Comparison of ENCODE assay signal across 9 cellular contexts in genomic region chr9:79565245-79565644, GRCh38. TPM values are rescaled to one million over a fixed set of nuclear protein-coding genes. Genes with fewer than 3 reads are reported as not detected.
DNase-seq lines count a peak whose midpoint lies in the region; ATAC-seq and TF ChIP-seq lines count a peak whose summit lies in the region.
"Had no signal": no experiment of that assay in that cellular context is flagged by ENCODE, and none has a peak within 500 bp of the region (broad histone marks: within the 10 kb centered on the region; RNA-seq: fewer than 3 reads in every experiment).

No MANE protein-coding gene starts in this region.

- peak; percentile 97 for ATAC-seq in activated CD4-positive, alpha-beta T cell treated with anti-CD3 and anti-CD28 coated beads for 36 hours
- ATAC-seq in HG02623 (IDR thresholded peaks at IDR 0.05; ENCODE audit: unreplicated experiment) = peak; percentile 94
- peak; percentile 49 to 63 for ATAC-seq in naive B cell (ENCODE audit: low read depth in 2 of 2)

- peaks cover 26% of the 10 kb centered on the region for H3K4me1 ChIP-seq in MM.1S (ENCODE audit: low read length)
- peaks cover 2 to 3% of the 10 kb centered on the region in 2 donors for H3K4me1 ChIP-seq in thyroid gland

- no peaks in the 10 kb centered on the region for H3K9me2 ChIP-seq in MM.1S (replicated peaks; ENCODE audit: insufficient read depth, low read length)

- H3K79me2 ChIP-seq in MM.1S (ENCODE audit: low read length) = no peaks in the 10 kb centered on the region

- peak; percentile 63 for DNase-seq in activated CD4-positive, alpha-beta T cell treated with anti-CD3 and anti-CD28 coated beads for 36 hours
- DNase-seq in activated CD4-positive, alpha-beta T cell treated with anti-CD3 and anti-CD28 coated beads, Interleukin-2, amount 50 U/mL, for 1 hour = no peak
- peak; percentile 84 for DNase-seq in MM.1S
- no peak for DNase-seq in naive B cell
- no peak for DNase-seq in thyroid gland
- DNase-seq in NCI-H1930 (lab: John Stamatoyannopoulos, UW) = no peak
- DNase-seq in activated T-helper 1 cell treated with anti-CD3 and anti-CD28 coated beads, Interleukin-12 subunit alpha, Interleukin-12 subunit beta, Interleukin-2, Interleukin-4 antibody, amounts not matched to agents 30 ng/mL and 10 ng/mL and 1 ng/mL, durations not matched to agents 14 hours and 24 hours and 36 hours (ENCODE audit: low spot score) = no peak

- no peaks in the 10 kb centered on the region for H3K9me3 ChIP-seq in MM.1S (replicated peaks; ENCODE audit: insufficient read depth, low read length)
- H3K9me3 ChIP-seq in thyroid gland = no peaks in the 10 kb centered on the region
- H3K9me3 ChIP-seq: suprapubic skin had no signal

- no peak overlapping the region for H3K27ac Mint-ChIP-seq in activated CD4-positive, alpha-beta T cell treated with anti-CD3 and anti-CD28 coated beads for 36 hours
- no peak overlapping the region for H3K27ac Mint-ChIP-seq in naive B cell
- H3K27ac Mint-ChIP-seq in activated T-helper 1 cell treated with anti-CD3 and anti-CD28 coated beads, Interleukin-12 subunit alpha, Interleukin-12 subunit beta, Interleukin-2, Interleukin-4 antibody, amounts not matched to agents 30 ng/mL and 10 ng/mL and 1 ng/mL, durations not matched to agents 14 hours and 24 hours and 36 hours = no peak overlapping the region

- peaks cover 14% of the 10 kb centered on the region for H3K4me1 Mint-ChIP-seq in activated CD4-positive, alpha-beta T cell treated with anti-CD3 and anti-CD28 coated beads for 36 hours
- peaks cover 4 to 11% (median 11%) of the 10 kb centered on the region in 3 donors for H3K4me1 Mint-ChIP-seq in naive B cell
- peaks cover 14% of the 10 kb centered on the region for H3K4me1 Mint-ChIP-seq in activated T-helper 1 cell treated with anti-CD3 and anti-CD28 coated beads, Interleukin-12 subunit alpha, Interleukin-12 subunit beta, Interleukin-2, Interleukin-4 antibody, amounts not matched to agents 30 ng/mL and 10 ng/mL and 1 ng/mL, durations not matched to agents 14 hours and 24 hours and 36 hours (ENCODE audit: low read depth)

- H3K4me3 ChIP-seq in MM.1S (ENCODE audit: low read length) = no peak overlapping the region
- H3K4me3 ChIP-seq in thyroid gland (replicated peaks in 1 of 3) = no peak overlapping the region
- H3K4me3 ChIP-seq: suprapubic skin had no signal

- no peaks in the 10 kb centered on the region for H4K20me1 ChIP-seq in MM.1S (ENCODE audit: insufficient read depth, low read length)

- H3K9ac ChIP-seq in MM.1S (ENCODE audit: low read length) = no peak overlapping the region

- H3K36me3 Mint-ChIP-seq in activated CD4-positive, alpha-beta T cell treated with anti-CD3 and anti-CD28 coated beads for 36 hours (ENCODE audit: low read depth) = no peaks in the 10 kb centered on the region
- H3K36me3 Mint-ChIP-seq in naive B cell = peaks cover 0 to 4% of the 10 kb centered on the region in 2 donors
- H3K36me3 Mint-ChIP-seq in activated T-helper 1 cell treated with anti-CD3 and anti-CD28 coated beads, Interleukin-12 subunit alpha, Interleukin-12 subunit beta, Interleukin-2, Interleukin-4 antibody, amounts not matched to agents 30 ng/mL and 10 ng/mL and 1 ng/mL, durations not matched to agents 14 hours and 24 hours and 36 hours (ENCODE audit: low read depth) = no peaks in the 10 kb centered on the region

- H3K27me3 ChIP-seq in MM.1S (replicated peaks; ENCODE audit: insufficient read depth, low read length) (no peaks in the 10 kb centered on the region; the same call in 1 of the 2 replicates), thyroid gland (no peaks in the 10 kb centered on the region)
- H3K27me3 ChIP-seq: suprapubic skin had no signal

- H3F3A ChIP-seq in MM.1S (ENCODE audit: insufficient read depth, low read length) = peaks cover 20% of the 10 kb centered on the region

- CTCF ChIA-PET in activated CD4-positive, alpha-beta T cell treated with anti-CD3 and anti-CD28 coated beads for 36 hours (lab: Charles Lee) = no interaction called here

- peak overlapping the region; percentile 10; the same call in 1 of the 2 replicates for H3K27ac ChIP-seq in MM.1S (ENCODE audit: low read length)
- no peak overlapping the region for H3K27ac ChIP-seq in thyroid gland
- H3K27ac ChIP-seq: suprapubic skin had no signal

- intact Hi-C loops in activated CD4-positive, alpha-beta T cell treated with anti-CD3 and anti-CD28 coated beads for 36 hours (cut with DNase I, micrococcal nuclease) = no loop called here
- intact Hi-C loops in thyroid gland (cut with DNase I) = no loop called here
- intact Hi-C loops in activated T-helper 1 cell treated with anti-CD3 and anti-CD28 coated beads, Interleukin-12 subunit alpha, Interleukin-12 subunit beta, Interleukin-2, Interleukin-4 antibody, amounts not matched to agents 30 ng/mL and 10 ng/mL and 1 ng/mL, durations not matched to agents 14 hours and 24 hours and 36 hours (cut with micrococcal nuclease) = no loop called here

- H2AFZ ChIP-seq in MM.1S (ENCODE audit: low read length) = no peak overlapping the region

- TF ChIP-seq CTCF in MM.1S (IDR thresholded peaks at IDR 0.05; ENCODE audit: low read length) = no peak
- TF ChIP-seq CTCF in thyroid gland (IDR thresholded peaks at IDR 0.05) = no peak

- H3K36me3 ChIP-seq in MM.1S (replicated peaks; ENCODE audit: insufficient read depth, low read length) = no peaks in the 10 kb centered on the region
- no peaks in the 10 kb centered on the region for H3K36me3 ChIP-seq in thyroid gland
- H3K36me3 ChIP-seq: suprapubic skin had no signal

- no peak overlapping the region for H3K4me2 ChIP-seq in MM.1S (ENCODE audit: low read depth, low read length)

- POLR2A ChIA-PET in activated CD4-positive, alpha-beta T cell treated with anti-CD3 and anti-CD28 coated beads for 36 hours (lab: Charles Lee) = no interaction called here

- no peaks in the 10 kb centered on the region for H3K9me3 Mint-ChIP-seq in activated CD4-positive, alpha-beta T cell treated with anti-CD3 and anti-CD28 coated beads for 36 hours (ENCODE audit: low read depth)
- H3K9me3 Mint-ChIP-seq in naive B cell = no peaks in the 10 kb centered on the region
- H3K9me3 Mint-ChIP-seq in activated T-helper 1 cell treated with anti-CD3 and anti-CD28 coated beads, Interleukin-12 subunit alpha, Interleukin-12 subunit beta, Interleukin-2, Interleukin-4 antibody, amounts not matched to agents 30 ng/mL and 10 ng/mL and 1 ng/mL, durations not matched to agents 14 hours and 24 hours and 36 hours = no peaks in the 10 kb centered on the region

- no peak for TF ChIP-seq POLR2A in thyroid gland (IDR thresholded peaks at IDR 0.05)

- H3K4me3 Mint-ChIP-seq in activated CD4-positive, alpha-beta T cell treated with anti-CD3 and anti-CD28 coated beads for 36 hours = no peak overlapping the region
- H3K4me3 Mint-ChIP-seq in naive B cell = no peak overlapping the region
- no peak overlapping the region for H3K4me3 Mint-ChIP-seq in activated T-helper 1 cell treated with anti-CD3 and anti-CD28 coated beads, Interleukin-12 subunit alpha, Interleukin-12 subunit beta, Interleukin-2, Interleukin-4 antibody, amounts not matched to agents 30 ng/mL and 10 ng/mL and 1 ng/mL, durations not matched to agents 14 hours and 24 hours and 36 hours

- WGBS in thyroid gland, 2 donors = 70 to 77% methylated on average over 2 of the region's 2 CpGs

- peaks cover 22% of the 10 kb centered on the region for H3K27me3 Mint-ChIP-seq in activated CD4-positive, alpha-beta T cell treated with anti-CD3 and anti-CD28 coated beads for 36 hours
- H3K27me3 Mint-ChIP-seq in naive B cell = peaks cover 16 to 24% (median 17%) of the 10 kb centered on the region in 3 donors
- H3K27me3 Mint-ChIP-seq in activated T-helper 1 cell treated with anti-CD3 and anti-CD28 coated beads, Interleukin-12 subunit alpha, Interleukin-12 subunit beta, Interleukin-2, Interleukin-4 antibody, amounts not matched to agents 30 ng/mL and 10 ng/mL and 1 ng/mL, durations not matched to agents 14 hours and 24 hours and 36 hours (ENCODE audit: insufficient read depth) = peaks cover 25% of the 10 kb centered on the region

RNA-seq across cellular contexts. Expression of gene TLE4, which starts 6.5 kb away (rescaled TPM):
- 10 to 100 TPM; 11.8 to 15.5 TPM for total RNA-seq in activated CD4-positive, alpha-beta T cell treated with anti-CD3 and anti-CD28 coated beads for 36 hours
- polyA plus RNA-seq in naive B cell (ENCODE audit: low read depth in 6 of 6) = 10 to 100 TPM; 13.1 to 34.6 (median 26.0) TPM
- total RNA-seq in thyroid gland = 10 to 100 TPM; 40.3 to 64.2 (median 52.8) TPM
- total RNA-seq in activated T-helper 1 cell treated with anti-CD3 and anti-CD28 coated beads, Interleukin-12 subunit alpha, Interleukin-12 subunit beta, Interleukin-2, Interleukin-4 antibody, amounts not matched to agents 30 ng/mL and 10 ng/mL and 1 ng/mL, durations not matched to agents 14 hours and 24 hours and 36 hours = 25.1 and 25.4 TPM in 2 replicates

Comparison
In these comparisons a context has a peak if more than half of its experiments do, and no peak if none do; other contexts are left out.
1. DNase-seq: peak in activated CD4-positive, alpha-beta T cell treated with anti-CD3 and anti-CD28 coated beads for 36 hours (single experiment) and MM.1S (single experiment); none in activated CD4-positive, alpha-beta T cell treated with anti-CD3 and anti-CD28 coated beads, Interleukin-2, amount 50 U/mL, for 1 hour (single experiment), naive B cell (single experiment), thyroid gland (0 of 2), NCI-H1930 (0 of 2) and activated T-helper 1 cell treated with anti-CD3 and anti-CD28 coated beads, Interleukin-12 subunit alpha, Interleukin-12 subunit beta, Interleukin-2, Interleukin-4 antibody, amounts not matched to agents 30 ng/mL and 10 ng/mL and 1 ng/mL, durations not matched to agents 14 hours and 24 hours and 36 hours (single experiment).
2. Peak in every context shown above with its lines, with median percentiles within 50 percentile points of each other: ATAC-seq.